In genomic region chr22:18954333-18954732, GRCh38 we compare ENCODE assay signal across 8 cellular contexts. TPM values are rescaled to one million over a fixed set of nuclear protein-coding genes. Genes with fewer than 3 reads are reported as not detected.
A peak's percentile ranks its signal among the peaks of the same experiment; 100 is the strongest.
DNase-seq lines count a peak whose midpoint lies in the region; ATAC-seq and TF ChIP-seq lines count a peak whose summit lies in the region.

No MANE protein-coding gene starts in this region.

- no peak overlapping the region for H3K4me3 Mint-ChIP-seq in naive thymus-derived CD4-positive, alpha-beta T cell

- no peaks in the 10 kb centered on the region for H3K9me3 Mint-ChIP-seq in naive thymus-derived CD4-positive, alpha-beta T cell

- H3K36me3 Mint-ChIP-seq in naive thymus-derived CD4-positive, alpha-beta T cell = no peaks in the 10 kb centered on the region

- intact Hi-C loops in naive thymus-derived CD4-positive, alpha-beta T cell (cut with micrococcal nuclease) = loop anchor here in 1 of 2 donors (10.0 kb wide), 1 partner anchor 520 kb away; the partner anchor contains the start of genes CDC45 and UFD1

- H3K36me3 ChIP-seq in naive thymus-derived CD4-positive, alpha-beta T cell (ENCODE audit: control insufficient read depth in 2 of 3, insufficient read depth in 3 of 3, low read length in 3 of 3) = no peaks in the 10 kb centered on the region

- ATAC-seq in GM18511 (IDR thresholded peaks at IDR 0.05; ENCODE audit: unreplicated experiment) = peak; percentile 62
- peak; percentile 82 for ATAC-seq in naive thymus-derived CD4-positive, alpha-beta T cell

- peaks cover 0 to 3% (median 0%) of the 10 kb centered on the region in 7 donors for H3K4me1 Mint-ChIP-seq in naive thymus-derived CD4-positive, alpha-beta T cell

- no peak overlapping the region for H3K27ac Mint-ChIP-seq in naive thymus-derived CD4-positive, alpha-beta T cell

- no peak overlapping the region for H3K4me3 ChIP-seq in naive thymus-derived CD4-positive, alpha-beta T cell (ENCODE audit: low read length)

- CTCF ChIA-PET in naive thymus-derived CD4-positive, alpha-beta T cell (lab: Charles Lee) = no interaction called here

- DNase-seq in AG08396 (ENCODE audit: low spot score) = peak; percentile 83
- peak; percentile 8 for DNase-seq in NCI-H82 treated with DMSO at 0.1 percent for 48 hours (lab: John Stamatoyannopoulos, UW; ENCODE audit: unreplicated experiment)
- peak; percentile 41 for DNase-seq in activated T-cell treated with anti-CD3 and anti-CD28 coated beads for 24 hours (ENCODE audit: low read depth)
- peak; percentile 43 to 73 for DNase-seq in erythroblast (lab: John Stamatoyannopoulos, UW)
- peak in 8 of 9 donors; percentile 10 to 68 (median 42) for DNase-seq in naive thymus-derived CD4-positive, alpha-beta T cell
- DNase-seq in stimulated activated naive CD4-positive, alpha-beta T cell treated with Interleukin-2 at 50 U/mL for 16 hours (lab: John Stamatoyannopoulos, UW) = peak; percentile 14
- no peak for DNase-seq in NCI-H2029 (lab: John Stamatoyannopoulos, UW)

- no peaks in the 10 kb centered on the region for H3K9me3 ChIP-seq in naive thymus-derived CD4-positive, alpha-beta T cell (ENCODE audit: control insufficient read depth in 2 of 3, low read length in 3 of 3)

- POLR2A ChIA-PET in naive thymus-derived CD4-positive, alpha-beta T cell (lab: Charles Lee) = no interaction called here

- H3K27ac ChIP-seq in naive thymus-derived CD4-positive, alpha-beta T cell (ENCODE audit: low read depth, low read length) = no peak overlapping the region

- peaks cover 5 to 12% (median 7%) of the 10 kb centered on the region in 5 donors for H3K27me3 Mint-ChIP-seq in naive thymus-derived CD4-positive, alpha-beta T cell

- no peak for TF ChIP-seq POLR2A in erythroblast (IDR thresholded peaks at IDR 0.05; ENCODE audit: low read length)

- H3K4me1 ChIP-seq in naive thymus-derived CD4-positive, alpha-beta T cell (ENCODE audit: control insufficient read depth in 2 of 2, insufficient read depth in 2 of 2, low read length in 2 of 2) = no peaks in the 10 kb centered on the region

- no peaks in the 10 kb centered on the region for H3K27me3 ChIP-seq in naive thymus-derived CD4-positive, alpha-beta T cell (ENCODE audit: control insufficient read depth in 2 of 2, insufficient read depth in 2 of 2, low read length in 2 of 2)

RNA-seq across cellular contexts. Expression of gene PRODH, which starts 18.2 kb away (rescaled TPM):
- total RNA-seq in naive thymus-derived CD4-positive, alpha-beta T cell = under 1 TPM in 4 of 5 experiments, not detected in 1; 0.08 to 0.51 (median 0.28) TPM
- polyA plus RNA-seq in naive thymus-derived CD4-positive, alpha-beta T cell = under 1 TPM in 1 of 2 donors, not detected in 1; 0.04 TPM

RNA-seq across cellular contexts. Expression of gene DGCR6, which starts 48.2 kb away (rescaled TPM):
- total RNA-seq in naive thymus-derived CD4-positive, alpha-beta T cell = 10 to 100 TPM in 2 of 5 experiments, 1 to 10 TPM in 3; 2.1 to 16.2 (median 7.4) TPM
- under 1 TPM; 0.37 to 0.98 TPM for polyA plus RNA-seq in naive thymus-derived CD4-positive, alpha-beta T cell
